8 cellular contexts compared by ENCODE assay signal in genomic region chr6:44431118-44431725, GRCh38. TPM values are rescaled to one million over a fixed set of nuclear protein-coding genes. Genes with fewer than 3 reads are reported as not detected.
DNase-seq lines count a peak whose midpoint lies in the region; ATAC-seq and TF ChIP-seq lines count a peak whose summit lies in the region.

No MANE protein-coding gene starts in this region.

- WGBS in H9 (ENCODE audit: extremely low coverage, insufficient read length, low lambda C conversion rate): no CpG with 5 or more reads among the region's 1 CpG
- 63% methylated on average over 1 of the region's 1 CpG for WGBS in prostate gland

- no peak overlapping the region for H2BK5ac ChIP-seq in H9 (ENCODE audit: insufficient read length, low read length)

- H3K14ac ChIP-seq in H9 (ENCODE audit: insufficient read depth, low read length): no peak overlapping the region

- H3K9ac ChIP-seq in H9 (ENCODE audit: extremely low read depth, insufficient read length, low read length): no peak overlapping the region

- no peak overlapping the region for H3K4ac ChIP-seq in H9 (ENCODE audit: low read depth, low read length)

- no peaks in the 10 kb centered on the region for H3K79me2 ChIP-seq in H9 (ENCODE audit: insufficient read depth, low read length)

- no peak overlapping the region for H3K18ac ChIP-seq in H9 (ENCODE audit: insufficient read length, low read depth, low read length)

- no peak overlapping the region for H3K23ac ChIP-seq in H9 (ENCODE audit: insufficient read length, low read depth, low read length)

- H2BK12ac ChIP-seq in H9 (ENCODE audit: insufficient read length, low read depth, low read length): no peak overlapping the region

- peak; percentile 73 for DNase-seq in DMS114 treated with DMSO at 0.1 percent for 48 hours (lab: John Stamatoyannopoulos, UW; ENCODE audit: unreplicated experiment)
- DNase-seq in H9: no peak
- peak; percentile 60 for DNase-seq in NCI-H69 (lab: John Stamatoyannopoulos, UW)
- DNase-seq in activated T-cell treated with anti-CD3 and anti-CD28 coated beads, Interleukin-2, amount 50 U/mL, for 4 hours: peak; percentile 11
- DNase-seq in glomerular endothelial cell (ENCODE audit: extremely low read depth, low read depth, low spot score): peak; percentile 36
- DNase-seq in prostate gland (ENCODE audit: low spot score): peak; percentile 29

- H2BK15ac ChIP-seq in H9 (ENCODE audit: low read depth, low read length): no peak overlapping the region

- H4K8ac ChIP-seq in H9 (replicated peaks; ENCODE audit: insufficient read length, low read depth, low read length): no peak overlapping the region

- intact Hi-C loops in prostate gland (cut with DNase I): no loop called here

- H3K27ac ChIP-seq in H9 (ENCODE audit: insufficient read length, low read depth, low read length): no peak overlapping the region
- peak overlapping the region in 1 of 2 donors; percentile 5 for H3K27ac ChIP-seq in prostate gland

- TF ChIP-seq CTCF in H9 (conservative IDR thresholded peaks at IDR 0.05) (peak; percentile 76), prostate gland (IDR thresholded peaks at IDR 0.05) (peak in 3 of 4 experiments; percentile 68 to 82 (median 69))

- no peaks in the 10 kb centered on the region for H3K9me3 ChIP-seq in H9 (ENCODE audit: control insufficient read depth, low read depth, low read length)
- no peaks in the 10 kb centered on the region for H3K9me3 ChIP-seq in prostate gland

- no peaks in the 10 kb centered on the region for H3K4me1 Mint-ChIP-seq in H9
- no peaks in the 10 kb centered on the region for H3K4me1 Mint-ChIP-seq in activated T-cell treated with anti-CD3 and anti-CD28 coated beads, Interleukin-2, amount 50 U/mL, for 4 hours (ENCODE audit: low read depth)

- no peaks in the 10 kb centered on the region for H3K36me3 ChIP-seq in prostate gland

- H3K27ac Mint-ChIP-seq in H9: 0 out of 7 replicates have a peak overlapping the region, but pooled peaks of 1 of the 3 experiments have one; percentile 35

- H3K36me3 Mint-ChIP-seq in H9 (ENCODE audit: insufficient read depth in 1 of 3, low read depth in 3 of 3): peaks cover 1 to 49% (median 28%) of the 10 kb centered on the region in 3 experiments; a peak in 5 of 7 replicates
- H3K36me3 Mint-ChIP-seq in activated T-cell treated with anti-CD3 and anti-CD28 coated beads, Interleukin-2, amount 50 U/mL, for 4 hours (ENCODE audit: insufficient read depth): peaks cover 36% of the 10 kb centered on the region

- no peaks in the 10 kb centered on the region for H4K20me1 ChIP-seq in H9 (ENCODE audit: control insufficient read depth, insufficient read depth, insufficient read length)

- no peak overlapping the region for H3K4me3 ChIP-seq in prostate gland

- TF ChIP-seq POLR2A in prostate gland (IDR thresholded peaks at IDR 0.05): no peak

- H4K91ac ChIP-seq in H9 (ENCODE audit: insufficient read length, low read depth, low read length): no peak overlapping the region

- H2AFZ ChIP-seq in H9 (ENCODE audit: low read length): no peak overlapping the region

- H3K56ac ChIP-seq in H9 (ENCODE audit: insufficient read length, low read depth, low read length): no peak overlapping the region

- no peak overlapping the region for H3K4me3 Mint-ChIP-seq in H9
- no peak overlapping the region for H3K4me3 Mint-ChIP-seq in activated T-cell treated with anti-CD3 and anti-CD28 coated beads, Interleukin-2, amount 50 U/mL, for 4 hours

- H3K4me1 ChIP-seq in H9 (ENCODE audit: insufficient read depth, low read length) (no peaks in the 10 kb centered on the region), prostate gland (replicated peaks) (peaks cover 4% of the 10 kb centered on the region)

- H3K23me2 ChIP-seq in H9 (ENCODE audit: insufficient read length, low read depth, low read length, poor library complexity, severe bottlenecking): no peaks in the 10 kb centered on the region

- no peaks in the 10 kb centered on the region for H3K27me3 Mint-ChIP-seq in H9 (ENCODE audit: low read depth)
- no peaks in the 10 kb centered on the region for H3K27me3 Mint-ChIP-seq in activated T-cell treated with anti-CD3 and anti-CD28 coated beads, Interleukin-2, amount 50 U/mL, for 4 hours (ENCODE audit: low read depth)

- no peaks in the 10 kb centered on the region for H3K79me1 ChIP-seq in H9 (ENCODE audit: insufficient read depth, low read depth, low read length, poor library complexity, severe bottlenecking)

- no peak overlapping the region for H2BK20ac ChIP-seq in H9 (ENCODE audit: low read depth, low read length, poor library complexity, severe bottlenecking)

- no peak overlapping the region for H2BK120ac ChIP-seq in H9 (ENCODE audit: low read depth, low read length, poor library complexity, severe bottlenecking)

- H3K4me2 ChIP-seq in H9 (ENCODE audit: insufficient read depth, insufficient read length, low read length): no peak overlapping the region

- no peaks in the 10 kb centered on the region for H3K27me3 ChIP-seq in H9 (ENCODE audit: insufficient read depth, low read length)
- no peaks in the 10 kb centered on the region for H3K27me3 ChIP-seq in prostate gland (replicated peaks; ENCODE audit: insufficient read depth)

- peak; percentile 57 to 72 for ATAC-seq in activated T-cell treated with anti-CD3 and anti-CD28 coated beads, Interleukin-2, amount 50 U/mL, for 4 hours
- ATAC-seq in GM18502 (IDR thresholded peaks at IDR 0.05; ENCODE audit: poor library complexity, unreplicated experiment) (no peak), GM19452 (IDR thresholded peaks at IDR 0.05; ENCODE audit: unreplicated experiment) (no peak)

- H4K5ac ChIP-seq in H9 (ENCODE audit: insufficient read length, low read depth, low read length): no peak overlapping the region

- H3K9me3 Mint-ChIP-seq in H9: no peaks in the 10 kb centered on the region
- H3K9me3 Mint-ChIP-seq in activated T-cell treated with anti-CD3 and anti-CD28 coated beads, Interleukin-2, amount 50 U/mL, for 4 hours: no peaks in the 10 kb centered on the region

- H3T11ph ChIP-seq in H9 (ENCODE audit: low read length): no peak overlapping the region

- no peak overlapping the region for H2AK5ac ChIP-seq in H9 (ENCODE audit: insufficient read length, low read length)

RNA-seq across cellular contexts. Expression of gene CDC5L, which starts 43.7 kb away (rescaled TPM):
- total RNA-seq in H9 (2021): 34.3 and 34.6 TPM in 2 replicates
- total RNA-seq in activated T-cell treated with anti-CD3 and anti-CD28 coated beads, Interleukin-2, amount 50 U/mL, for 4 hours: 10 to 100 TPM; 23.5 to 24.5 (median 23.9) TPM
- total RNA-seq in glomerular endothelial cell: 15.5 and 18.7 TPM in 2 replicates
- 10 to 100 TPM; 18.0 to 18.9 TPM for total RNA-seq in prostate gland

Comparison
In these comparisons a context has a peak if more than half of its experiments do, and no peak if none do; other contexts are left out.
1. ATAC-seq: peak in activated T-cell treated with anti-CD3 and anti-CD28 coated beads, Interleukin-2, amount 50 U/mL, for 4 hours (2 of 2); none in GM18502 (single experiment) and GM19452 (single experiment).